8 cellular contexts compared by ENCODE assay signal in genomic region chr6:89242574-89243330, GRCh38.
DNase-seq lines count a peak whose midpoint lies in the region; ATAC-seq and TF ChIP-seq lines count a peak whose summit lies in the region.

No MANE protein-coding gene starts in this region.

- H3K4me3 Mint-ChIP-seq in memory B cell: no peak overlapping the region
- no peak overlapping the region for H3K4me3 Mint-ChIP-seq in T-helper 2 cell treated with Interferon-gamma antibody and Interleukin-4, amounts not matched to agents 5 μg/mL and 100 μg/mL, for 36 hours

- CTCF ChIA-PET in HEK293T (lab: Yijun Ruan, JAX): interaction anchor here (0.6 to 1.6 kb wide), 10 partner anchors 8 to 370 kb away, joined by 3 to 8 read pairs (median 4); no protein-coding TSS in a partner anchor

- peak; percentile 41 for DNase-seq in COR-L47 (lab: John Stamatoyannopoulos, UW)
- DNase-seq in HEK293T (ENCODE audit: extremely low spot score): peak; percentile 57
- DNase-seq in NCI-H748 treated with DMSO at 0.1 percent for 48 hours (lab: John Stamatoyannopoulos, UW): peak; percentile 55
- peak; percentile 21 for DNase-seq in central memory CD4-positive, alpha-beta T cell
- no peak for DNase-seq in memory B cell (ENCODE audit: low spot score in 2 of 2)
- DNase-seq in effector CD8-positive, alpha-beta T cell (lab: John Stamatoyannopoulos, UW): no peak
- no peak for DNase-seq in T-helper 2 cell treated with Interferon-gamma antibody and Interleukin-4, amounts not matched to agents 5 μg/mL and 100 μg/mL, for 36 hours (ENCODE audit: low spot score)

- ATAC-seq in memory B cell (ENCODE audit: low read depth) (peak; percentile 74), GM19463 (IDR thresholded peaks at IDR 0.05; ENCODE audit: unreplicated experiment) (no peak)

- H3K27me3 Mint-ChIP-seq in memory B cell: peaks cover 7% of the 10 kb centered on the region
- H3K27me3 Mint-ChIP-seq in T-helper 2 cell treated with Interferon-gamma antibody and Interleukin-4, amounts not matched to agents 5 μg/mL and 100 μg/mL, for 36 hours (ENCODE audit: low read depth): peaks cover 23% of the 10 kb centered on the region

- no peaks in the 10 kb centered on the region for H3K9me3 Mint-ChIP-seq in memory B cell
- no peaks in the 10 kb centered on the region for H3K9me3 Mint-ChIP-seq in T-helper 2 cell treated with Interferon-gamma antibody and Interleukin-4, amounts not matched to agents 5 μg/mL and 100 μg/mL, for 36 hours

- no peaks in the 10 kb centered on the region for H3K36me3 Mint-ChIP-seq in memory B cell
- H3K36me3 Mint-ChIP-seq in T-helper 2 cell treated with Interferon-gamma antibody and Interleukin-4, amounts not matched to agents 5 μg/mL and 100 μg/mL, for 36 hours (ENCODE audit: low read depth): no peaks in the 10 kb centered on the region

- POLR2A ChIA-PET in HEK293T (lab: Yijun Ruan, JAX): no interaction called here

- H3K4me1 Mint-ChIP-seq in memory B cell: peaks cover 13% of the 10 kb centered on the region
- H3K4me1 Mint-ChIP-seq in T-helper 2 cell treated with Interferon-gamma antibody and Interleukin-4, amounts not matched to agents 5 μg/mL and 100 μg/mL, for 36 hours (ENCODE audit: low read depth): peaks cover 14% of the 10 kb centered on the region

- no peak overlapping the region for H3K27ac Mint-ChIP-seq in memory B cell
- H3K27ac Mint-ChIP-seq in T-helper 2 cell treated with Interferon-gamma antibody and Interleukin-4, amounts not matched to agents 5 μg/mL and 100 μg/mL, for 36 hours: no peak overlapping the region

TF ChIP-seq in HEK293T, 16 proteins besides CTCF, POLR2A, EP300 and RAD21:
- TF ChIP-seq CTBP1 (IDR thresholded peaks at IDR 0.05; ENCODE audit: borderline replicate concordance) (no peak), FOXK2 (IDR thresholded peaks at IDR 0.05) (no peak), NFRKB (IDR thresholded peaks at IDR 0.05) (no peak), TARDBP (IDR thresholded peaks at IDR 0.05) (no peak), SP1 (IDR thresholded peaks at IDR 0.05) (no peak), ZNF384 (IDR thresholded peaks at IDR 0.05) (no peak), FOXA1 (IDR thresholded peaks at IDR 0.05) (no peak), FOXM1 (IDR thresholded peaks at IDR 0.05; ENCODE audit: borderline replicate concordance) (no peak), BHLHE40 (IDR thresholded peaks at IDR 0.05; ENCODE audit: borderline replicate concordance) (no peak), LEF1 (IDR thresholded peaks at IDR 0.05; ENCODE audit: borderline replicate concordance) (no peak), ELF4 (IDR thresholded peaks at IDR 0.05) (no peak)
- TF ChIP-seq, protein P1, sequence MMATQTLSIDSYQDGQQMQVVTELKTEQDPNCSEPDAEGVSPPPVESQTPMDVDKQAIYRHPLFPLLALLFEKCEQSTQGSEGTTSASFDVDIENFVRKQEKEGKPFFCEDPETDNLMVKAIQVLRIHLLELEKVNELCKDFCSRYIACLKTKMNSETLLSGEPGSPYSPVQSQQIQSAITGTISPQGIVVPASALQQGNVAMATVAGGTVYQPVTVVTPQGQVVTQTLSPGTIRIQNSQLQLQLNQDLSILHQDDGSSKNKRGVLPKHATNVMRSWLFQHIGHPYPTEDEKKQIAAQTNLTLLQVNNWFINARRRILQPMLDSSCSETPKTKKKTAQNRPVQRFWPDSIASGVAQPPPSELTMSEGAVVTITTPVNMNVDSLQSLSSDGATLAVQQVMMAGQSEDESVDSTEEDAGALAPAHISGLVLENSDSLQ (IDR thresholded peaks at IDR 0.05): no peak

Comparison
In these comparisons a context has a peak if more than half of its experiments do, and no peak if none do; other contexts are left out.
1. DNase-seq: peak in COR-L47 (single experiment), HEK293T (single experiment), NCI-H748 treated with DMSO at 0.1 percent for 48 hours (single experiment) and central memory CD4-positive, alpha-beta T cell (single experiment); none in memory B cell (0 of 2), effector CD8-positive, alpha-beta T cell (single experiment) and T-helper 2 cell treated with Interferon-gamma antibody and Interleukin-4, amounts not matched to agents 5 μg/mL and 100 μg/mL, for 36 hours (single experiment).